2 cellular contexts compared by ENCODE assay signal in the genomic region with DNA sequence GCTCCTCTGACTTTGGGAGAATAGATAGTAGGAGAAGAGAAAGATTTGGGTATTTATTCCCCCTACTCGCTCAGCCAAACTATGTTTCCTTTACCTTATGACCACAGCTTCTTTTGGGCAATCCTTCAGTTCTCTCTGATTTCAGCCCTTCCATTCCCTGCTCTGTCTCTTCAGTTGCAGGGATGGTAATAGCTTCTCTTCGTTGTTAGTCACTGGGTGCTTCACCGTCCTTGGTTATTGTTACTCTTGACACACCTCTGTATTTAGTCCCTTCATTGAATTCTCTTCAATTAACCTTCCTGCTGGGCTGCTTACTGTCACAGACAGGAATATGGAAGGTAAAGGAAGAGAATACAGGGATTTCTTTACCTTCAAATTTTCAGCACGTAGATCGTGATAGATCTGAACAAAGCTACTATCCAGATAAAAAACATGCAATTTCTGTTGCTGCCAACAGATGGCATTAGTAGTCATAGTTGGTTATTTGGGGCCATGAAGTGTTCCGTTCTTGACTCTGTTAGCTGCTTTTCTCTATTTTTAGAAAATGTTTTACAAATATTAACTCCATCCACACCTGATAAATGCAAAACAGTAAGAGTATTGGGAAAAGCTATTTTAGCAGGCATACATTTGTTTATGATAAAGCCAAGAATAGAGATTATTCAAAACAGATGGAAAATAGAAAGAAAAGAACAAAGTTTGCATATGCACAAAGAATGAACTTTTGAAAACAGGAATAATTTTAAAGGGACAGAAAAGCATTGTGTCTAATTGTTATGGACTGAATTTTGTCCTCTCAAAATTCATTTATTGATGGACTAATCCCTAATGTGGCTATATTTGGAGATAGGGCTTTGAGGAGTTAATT.
TF ChIP-seq lines count a peak whose summit lies in the region.

No MANE protein-coding gene starts in this region.

TF ChIP-seq in Ishikawa, 13 proteins besides CTCF, POLR2A, EP300 and RAD21:
- no peak for TF ChIP-seq MAX (IDR thresholded peaks at IDR 0.05)
- no peak for TF ChIP-seq EGR1 (IDR thresholded peaks at IDR 0.05)
- TF ChIP-seq CEBPB (IDR thresholded peaks at IDR 0.05), result no peak
- TF ChIP-seq TEAD4 (IDR thresholded peaks at IDR 0.05), result no peak
- TF ChIP-seq USF1 (IDR thresholded peaks at IDR 0.05), result no peak
- TF ChIP-seq, protein P1, sequence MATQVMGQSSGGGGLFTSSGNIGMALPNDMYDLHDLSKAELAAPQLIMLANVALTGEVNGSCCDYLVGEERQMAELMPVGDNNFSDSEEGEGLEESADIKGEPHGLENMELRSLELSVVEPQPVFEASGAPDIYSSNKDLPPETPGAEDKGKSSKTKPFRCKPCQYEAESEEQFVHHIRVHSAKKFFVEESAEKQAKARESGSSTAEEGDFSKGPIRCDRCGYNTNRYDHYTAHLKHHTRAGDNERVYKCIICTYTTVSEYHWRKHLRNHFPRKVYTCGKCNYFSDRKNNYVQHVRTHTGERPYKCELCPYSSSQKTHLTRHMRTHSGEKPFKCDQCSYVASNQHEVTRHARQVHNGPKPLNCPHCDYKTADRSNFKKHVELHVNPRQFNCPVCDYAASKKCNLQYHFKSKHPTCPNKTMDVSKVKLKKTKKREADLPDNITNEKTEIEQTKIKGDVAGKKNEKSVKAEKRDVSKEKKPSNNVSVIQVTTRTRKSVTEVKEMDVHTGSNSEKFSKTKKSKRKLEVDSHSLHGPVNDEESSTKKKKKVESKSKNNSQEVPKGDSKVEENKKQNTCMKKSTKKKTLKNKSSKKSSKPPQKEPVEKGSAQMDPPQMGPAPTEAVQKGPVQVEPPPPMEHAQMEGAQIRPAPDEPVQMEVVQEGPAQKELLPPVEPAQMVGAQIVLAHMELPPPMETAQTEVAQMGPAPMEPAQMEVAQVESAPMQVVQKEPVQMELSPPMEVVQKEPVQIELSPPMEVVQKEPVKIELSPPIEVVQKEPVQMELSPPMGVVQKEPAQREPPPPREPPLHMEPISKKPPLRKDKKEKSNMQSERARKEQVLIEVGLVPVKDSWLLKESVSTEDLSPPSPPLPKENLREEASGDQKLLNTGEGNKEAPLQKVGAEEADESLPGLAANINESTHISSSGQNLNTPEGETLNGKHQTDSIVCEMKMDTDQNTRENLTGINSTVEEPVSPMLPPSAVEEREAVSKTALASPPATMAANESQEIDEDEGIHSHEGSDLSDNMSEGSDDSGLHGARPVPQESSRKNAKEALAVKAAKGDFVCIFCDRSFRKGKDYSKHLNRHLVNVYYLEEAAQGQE (IDR thresholded peaks at IDR 0.05; ENCODE audit: low read depth), result no peak
- TF ChIP-seq NFIC (IDR thresholded peaks at IDR 0.05), result no peak
- TF ChIP-seq CREB1 (IDR thresholded peaks at IDR 0.05; ENCODE audit: low read depth), result no peak
- TF ChIP-seq TCF12 (IDR thresholded peaks at IDR 0.05; ENCODE audit: low read depth), result no peak
- no peak for TF ChIP-seq TAF1 (IDR thresholded peaks at IDR 0.05; ENCODE audit: low read depth)
- TF ChIP-seq YY1 (IDR thresholded peaks at IDR 0.05; ENCODE audit: low read depth), result no peak
- no peak for TF ChIP-seq ZBTB7A (IDR thresholded peaks at IDR 0.05; ENCODE audit: low read depth)
- no peak for TF ChIP-seq FOXM1 (IDR thresholded peaks at IDR 0.05; ENCODE audit: borderline replicate concordance, low read depth)

TF ChIP-seq in H1, 55 proteins besides CTCF, POLR2A, EP300 and RAD21:
- TF ChIP-seq BACH1 (IDR thresholded peaks at IDR 0.05; ENCODE audit: low read length), result no peak
- TF ChIP-seq TCF12 (IDR thresholded peaks at IDR 0.05; ENCODE audit: low read depth, low read length), result no peak
- TF ChIP-seq SUZ12 (IDR thresholded peaks at IDR 0.05; ENCODE audit: low read length), result no peak
- no peak for TF ChIP-seq HDAC2 (IDR thresholded peaks at IDR 0.05; ENCODE audit: borderline replicate concordance in 1 of 2, low read depth in 2 of 2, low read length in 2 of 2)
- TF ChIP-seq, protein P2, sequence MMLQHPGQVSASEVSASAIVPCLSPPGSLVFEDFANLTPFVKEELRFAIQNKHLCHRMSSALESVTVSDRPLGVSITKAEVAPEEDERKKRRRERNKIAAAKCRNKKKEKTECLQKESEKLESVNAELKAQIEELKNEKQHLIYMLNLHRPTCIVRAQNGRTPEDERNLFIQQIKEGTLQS (IDR thresholded peaks at IDR 0.05; ENCODE audit: insufficient read depth, low read depth, low read length), result no peak
- TF ChIP-seq KDM4A (IDR thresholded peaks at IDR 0.05; ENCODE audit: low read depth, low read length, severe bottlenecking), result no peak
- TF ChIP-seq SP4 (IDR thresholded peaks at IDR 0.05; ENCODE audit: low read length), result no peak
- no peak for TF ChIP-seq RNF2 (IDR thresholded peaks at IDR 0.05; ENCODE audit: borderline replicate concordance, low read depth, low read length, missing control alignments, poor library complexity, severe bottlenecking)
- TF ChIP-seq EZH2 (IDR thresholded peaks at IDR 0.05; ENCODE audit: low read depth, low read length, severe bottlenecking), result no peak
